In genomic region chr15:89136084-89136806, GRCh38 we compare ENCODE assay signal across 12 cellular contexts. TPM values are rescaled to one million over a fixed set of nuclear protein-coding genes. Genes with fewer than 3 reads are reported as not detected.
DNase-seq lines count a peak whose midpoint lies in the region; ATAC-seq and TF ChIP-seq lines count a peak whose summit lies in the region.
"Had no signal": no experiment of that assay in that cellular context is flagged by ENCODE, and none has a peak within 500 bp of the region (broad histone marks: within the 10 kb centered on the region; RNA-seq: fewer than 3 reads in every experiment).

No MANE protein-coding gene starts in this region.

- TF ChIP-seq POLR2A in gastroesophageal sphincter (IDR thresholded peaks at IDR 0.05) (no peak), transverse colon (IDR thresholded peaks at IDR 0.05) (no peak)

- no peaks in the 10 kb centered on the region for H3K9me3 ChIP-seq in adipocyte (ENCODE audit: control insufficient read depth, low read length)
- no peaks in the 10 kb centered on the region for H3K9me3 ChIP-seq in gastroesophageal sphincter
- H3K9me3 ChIP-seq in neutrophil: no peaks in the 10 kb centered on the region
- H3K9me3 ChIP-seq in transverse colon: no peaks in the 10 kb centered on the region
- H3K9me3 ChIP-seq in PC-3 (ENCODE audit: low read length): no peaks in the 10 kb centered on the region
- H3K9me3 ChIP-seq: Caco-2 had no signal

- no TSS peak for BruUV-seq in PC-3 (replicated peaks; lab: Mats Ljungman, UMichigan)

- no peak overlapping the region for H2AFZ ChIP-seq in PC-3 (ENCODE audit: low read length)

- TF ChIP-seq CTCF in gastroesophageal sphincter (IDR thresholded peaks at IDR 0.05) (no peak), neutrophil (IDR thresholded peaks at IDR 0.05) (no peak), transverse colon (IDR thresholded peaks at IDR 0.05) (no peak), PC-3 (conservative IDR thresholded peaks at IDR 0.05; ENCODE audit: low read depth, low read length) (no peak)

- peaks cover 32 to 51% (median 33%) of the 10 kb centered on the region in 3 donors for H3K4me1 Mint-ChIP-seq in T-cell

- H4K20me1 ChIP-seq in PC-3 (ENCODE audit: low read length): no peaks in the 10 kb centered on the region

- peak overlapping the region; percentile 48 for H3K4me3 ChIP-seq in adipocyte (ENCODE audit: low read length)
- no peak overlapping the region for H3K4me3 ChIP-seq in gastroesophageal sphincter
- H3K4me3 ChIP-seq in neutrophil (ENCODE audit: low read depth in 1 of 2, low read length in 1 of 2): peak overlapping the region; percentile 23 to 51
- H3K4me3 ChIP-seq in transverse colon: no peak overlapping the region
- no peak overlapping the region for H3K4me3 ChIP-seq in PC-3 (ENCODE audit: low read length)

- peaks cover 24% of the 10 kb centered on the region for H3K36me3 Mint-ChIP-seq in T-cell

- H3K4me2 ChIP-seq in PC-3 (ENCODE audit: low read length): no peak overlapping the region

- peak overlapping the region in 1 of 2 donors; percentile 65 for H3K27ac Mint-ChIP-seq in T-cell
- H3K27ac Mint-ChIP-seq: endodermal cell; stimulated activated memory B cell treated with anti-CD40 and anti-IgM and Interleukin-4, amounts not matched to agents 10 μg/mL and 1 μg/mL and 100 μg/mL, for 72 hours had no signal

- POLR2A ChIA-PET in T-cell (lab: Charles Lee) (interaction anchor here in 1 of 2 donors (0.6 kb wide), 1 partner anchor 48 kb away, joined by 3 read pairs; the partner anchor contains the start of gene ABHD2), PC-3 (lab: Charles Lee; ENCODE audit: unreplicated experiment) (no interaction called here)

- intact Hi-C loops in transverse colon (cut with DNase I; ENCODE audit: low total_unique reads) (no loop called here), PC-3 (cut with micrococcal nuclease) (no loop called here)

- H3K79me2 ChIP-seq in PC-3 (ENCODE audit: low read length): no peaks in the 10 kb centered on the region

- H3K9ac ChIP-seq in adipocyte (ENCODE audit: low read length) (peak overlapping the region; percentile 86), PC-3 (ENCODE audit: low read length) (no peak overlapping the region)

- no peaks in the 10 kb centered on the region for H3K27me3 Mint-ChIP-seq in T-cell
- H3K27me3 Mint-ChIP-seq: stimulated activated memory B cell treated with anti-CD40 and anti-IgM and Interleukin-4, amounts not matched to agents 10 μg/mL and 1 μg/mL and 100 μg/mL, for 72 hours had no signal

- WGBS in gastroesophageal sphincter (ENCODE audit: low coverage in 1 of 2), 2 donors: 72 to 83% methylated on average over 5 to 11 of the region's 12 CpGs
- WGBS in transverse colon (ENCODE audit: low coverage in 1 of 2), 2 donors: 83 to 85% methylated on average over 9 to 12 of the region's 12 CpGs

- no peaks in the 10 kb centered on the region for H3K27me3 ChIP-seq in adipocyte (replicated peaks; ENCODE audit: control insufficient read depth, insufficient read depth, low read length)
- H3K27me3 ChIP-seq in gastroesophageal sphincter: no peaks in the 10 kb centered on the region
- H3K27me3 ChIP-seq in neutrophil: no peaks in the 10 kb centered on the region
- no peaks in the 10 kb centered on the region for H3K27me3 ChIP-seq in transverse colon
- no peaks in the 10 kb centered on the region for H3K27me3 ChIP-seq in PC-3 (ENCODE audit: low read length)

- no peaks in the 10 kb centered on the region for H3F3A ChIP-seq in PC-3 (ENCODE audit: low read length, unreplicated experiment)

- peaks cover 2% of the 10 kb centered on the region for H3K36me3 ChIP-seq in adipocyte (ENCODE audit: control insufficient read depth, insufficient read depth, low read length, severe bottlenecking)
- peaks cover 0 to 17% of the 10 kb centered on the region in 2 donors for H3K36me3 ChIP-seq in gastroesophageal sphincter
- peaks cover 11% of the 10 kb centered on the region for H3K36me3 ChIP-seq in neutrophil
- peaks cover 0 to under 1% (median 0%) of the 10 kb centered on the region in 4 donors for H3K36me3 ChIP-seq in transverse colon
- H3K36me3 ChIP-seq in PC-3 (ENCODE audit: low read depth, low read length): no peaks in the 10 kb centered on the region

- H3K27ac ChIP-seq in gastroesophageal sphincter: peak overlapping the region in 3 of 4 donors; percentile 64 to 76 (median 70)
- H3K27ac ChIP-seq in neutrophil: peak overlapping the region; percentile 96
- peak overlapping the region; percentile 53 to 79 (median 72) for H3K27ac ChIP-seq in transverse colon
- no peak overlapping the region for H3K27ac ChIP-seq in PC-3 (ENCODE audit: low read length)

- H3K9me2 ChIP-seq in PC-3 (replicated peaks; ENCODE audit: low read length): no peaks in the 10 kb centered on the region

- no peak for DNase-seq in adipocyte (ENCODE audit: low read depth)
- DNase-seq in transverse colon: no peak
- DNase-seq in NCI-H2196 (lab: John Stamatoyannopoulos, UW; ENCODE audit: unreplicated experiment): no peak
- no peak for DNase-seq in T-cell
- DNase-seq in PC-3: no peak
- DNase-seq: Caco-2, endodermal cell, H7, nucleus accumbens had no signal

- no peak overlapping the region for H3K4me3 Mint-ChIP-seq in T-cell
- H3K4me3 Mint-ChIP-seq: endodermal cell; stimulated activated memory B cell treated with anti-CD40 and anti-IgM and Interleukin-4, amounts not matched to agents 10 μg/mL and 1 μg/mL and 100 μg/mL, for 72 hours had no signal

- peaks cover 56% of the 10 kb centered on the region for H3K4me1 ChIP-seq in adipocyte (ENCODE audit: control insufficient read depth, insufficient read depth, low read length)
- peaks cover 2 to 95% (median 29%) of the 10 kb centered on the region in 3 donors for H3K4me1 ChIP-seq in gastroesophageal sphincter
- H3K4me1 ChIP-seq in neutrophil (ENCODE audit: control insufficient read depth in 1 of 2, insufficient read depth in 1 of 2, low read depth in 1 of 2, low read length in 1 of 2): peaks cover 95 to 97% of the 10 kb centered on the region in 2 experiments
- peaks cover 15 to 62% (median 22%) of the 10 kb centered on the region in 4 donors for H3K4me1 ChIP-seq in transverse colon
- peaks cover 8% of the 10 kb centered on the region for H3K4me1 ChIP-seq in PC-3 (ENCODE audit: insufficient read depth, low read length)

- ATAC-seq in gastroesophageal sphincter (no peak), T-cell (replicated peaks in 1 of 4) (no peak), PC-3 (no peak)
- ATAC-seq: stimulated activated memory B cell treated with anti-CD40 and anti-IgM and Interleukin-4, amounts not matched to agents 10 μg/mL and 1 μg/mL and 100 μg/mL, for 72 hours had no signal

- in situ Hi-C loops in transverse colon (cut with MboI; ENCODE audit: low pct_ligation_motif_present in 1 of 4, low pct_unique_long_range_greater_than_20kb in 1 of 4, low sequenced_read_pairs in 3 of 4): no loop called here

- H3K9me3 Mint-ChIP-seq in T-cell: no peaks in the 10 kb centered on the region
- H3K9me3 Mint-ChIP-seq: endodermal cell; stimulated activated memory B cell treated with anti-CD40 and anti-IgM and Interleukin-4, amounts not matched to agents 10 μg/mL and 1 μg/mL and 100 μg/mL, for 72 hours had no signal

- CTCF ChIA-PET in T-cell (lab: Charles Lee): interaction anchor here in 1 of 2 donors (0.6 kb wide), 1 partner anchor 17 kb away, joined by 4 read pairs; no protein-coding TSS in a partner anchor
- CTCF ChIA-PET in PC-3 (lab: Charles Lee): no interaction called here

- TF ChIP-seq EP300 in gastroesophageal sphincter (IDR thresholded peaks at IDR 0.05) (no peak), transverse colon (IDR thresholded peaks at IDR 0.05; ENCODE audit: low read depth) (no peak)

RNA-seq across cellular contexts. Expression of gene ABHD2, which starts 48.0 kb away (rescaled TPM):
- total RNA-seq in gastroesophageal sphincter (100 to 1,000 TPM in 1 of 4 donors, 10 to 100 TPM in 3; 54.6 to 108 (median 75.9) TPM), transverse colon (10 to 100 TPM; 37.8 to 81.5 (median 58.3) TPM), T-cell (10 to 100 TPM; 52.5 to 70.8 (median 58.5) TPM), PC-3 (2014; rRNA removed) (31.4 and 34.0 TPM in 2 replicates)

Comparison
In these comparisons a context has a peak if more than half of its experiments do, and no peak if none do; other contexts are left out.
1. H3K4me3 ChIP-seq: peak in adipocyte (single experiment) and neutrophil (2 of 2); none in gastroesophageal sphincter (0 of 2), transverse colon (0 of 4) and PC-3 (single experiment).